Comparison of ENCODE assay signal across 1 cellular context in the genomic region with DNA sequence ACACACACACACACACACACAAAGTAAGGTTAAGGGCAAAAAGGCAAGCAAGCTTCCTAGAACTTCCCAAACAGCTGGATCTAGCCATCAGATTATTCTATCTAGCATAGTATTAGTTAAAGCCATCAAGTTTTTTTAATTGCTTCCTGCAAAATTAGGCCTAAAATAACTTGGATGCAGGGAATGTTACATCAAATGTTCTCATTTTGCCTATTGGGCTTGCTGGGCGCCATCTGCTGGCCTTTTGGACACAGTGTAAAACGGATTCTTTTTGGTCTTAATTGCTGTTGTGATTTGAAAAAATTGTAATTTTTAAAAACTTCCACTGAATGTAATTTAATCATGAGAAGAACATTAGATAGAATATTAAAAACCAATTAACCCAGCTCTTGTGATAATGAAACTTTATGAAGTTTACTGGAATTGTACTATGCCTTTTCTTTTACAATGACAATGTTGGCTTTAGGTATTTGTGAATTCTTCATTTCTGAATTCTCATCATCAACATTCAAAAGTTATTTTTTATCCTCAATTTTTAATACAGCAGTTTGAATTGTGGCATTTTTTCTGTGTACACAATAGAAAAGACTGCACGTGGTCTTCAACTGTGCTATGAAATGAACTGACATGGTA.
TF ChIP-seq lines count a peak whose summit lies in the region.

No MANE protein-coding gene starts in this region.

TF ChIP-seq in GM12878, 131 proteins besides CTCF, POLR2A, EP300 and RAD21 (continued from another document):
- TF ChIP-seq, protein P1, sequence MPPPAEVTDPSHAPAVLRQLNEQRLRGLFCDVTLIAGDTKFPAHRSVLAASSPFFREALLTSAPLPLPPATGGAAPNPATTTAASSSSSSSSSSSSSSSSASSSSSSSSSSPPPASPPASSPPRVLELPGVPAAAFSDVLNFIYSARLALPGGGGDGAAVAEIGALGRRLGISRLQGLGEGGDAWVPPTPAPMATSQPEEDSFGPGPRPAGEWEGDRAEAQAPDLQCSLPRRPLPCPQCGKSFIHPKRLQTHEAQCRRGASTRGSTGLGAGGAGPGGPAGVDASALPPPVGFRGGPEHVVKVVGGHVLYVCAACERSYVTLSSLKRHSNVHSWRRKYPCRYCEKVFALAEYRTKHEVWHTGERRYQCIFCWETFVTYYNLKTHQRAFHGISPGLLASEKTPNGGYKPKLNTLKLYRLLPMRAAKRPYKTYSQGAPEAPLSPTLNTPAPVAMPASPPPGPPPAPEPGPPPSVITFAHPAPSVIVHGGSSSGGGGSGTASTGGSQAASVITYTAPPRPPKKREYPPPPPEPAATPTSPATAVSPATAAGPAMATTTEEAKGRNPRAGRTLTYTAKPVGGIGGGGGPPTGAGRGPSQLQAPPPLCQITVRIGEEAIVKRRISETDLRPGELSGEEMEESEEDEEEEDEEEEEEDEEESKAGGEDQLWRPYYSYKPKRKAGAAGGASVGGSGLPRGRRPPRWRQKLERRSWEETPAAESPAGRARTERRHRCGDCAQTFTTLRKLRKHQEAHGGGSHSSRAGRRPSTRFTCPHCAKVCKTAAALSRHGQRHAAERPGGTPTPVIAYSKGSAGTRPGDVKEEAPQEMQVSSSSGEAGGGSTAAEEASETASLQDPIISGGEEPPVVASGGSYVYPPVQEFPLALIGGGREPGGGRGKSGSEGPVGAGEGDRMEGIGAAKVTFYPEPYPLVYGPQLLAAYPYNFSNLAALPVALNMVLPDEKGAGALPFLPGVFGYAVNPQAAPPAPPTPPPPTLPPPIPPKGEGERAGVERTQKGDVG (CRISPR knock-in tag; IDR thresholded peaks at IDR 0.05) = no peak
- no peak for TF ChIP-seq TCF7 (IDR thresholded peaks at IDR 0.05; ENCODE audit: borderline replicate concordance)
- TF ChIP-seq NR2C2 (IDR thresholded peaks at IDR 0.05; ENCODE audit: borderline replicate concordance, control insufficient read depth, insufficient read length, low read depth) = no peak
- peak; percentile 14; the same call in 1 of the 2 replicates for TF ChIP-seq RB1 (IDR thresholded peaks at IDR 0.05; ENCODE audit: borderline replicate concordance)
- no peak for TF ChIP-seq RBBP5 (conservative IDR thresholded peaks at IDR 0.05)
- TF ChIP-seq, protein P2, sequence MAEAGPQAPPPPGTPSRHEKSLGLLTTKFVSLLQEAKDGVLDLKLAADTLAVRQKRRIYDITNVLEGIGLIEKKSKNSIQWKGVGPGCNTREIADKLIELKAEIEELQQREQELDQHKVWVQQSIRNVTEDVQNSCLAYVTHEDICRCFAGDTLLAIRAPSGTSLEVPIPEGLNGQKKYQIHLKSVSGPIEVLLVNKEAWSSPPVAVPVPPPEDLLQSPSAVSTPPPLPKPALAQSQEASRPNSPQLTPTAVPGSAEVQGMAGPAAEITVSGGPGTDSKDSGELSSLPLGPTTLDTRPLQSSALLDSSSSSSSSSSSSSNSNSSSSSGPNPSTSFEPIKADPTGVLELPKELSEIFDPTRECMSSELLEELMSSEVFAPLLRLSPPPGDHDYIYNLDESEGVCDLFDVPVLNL (IDR thresholded peaks at IDR 0.05; ENCODE audit: low read depth, low read length) = no peak
- TF ChIP-seq, protein P3, sequence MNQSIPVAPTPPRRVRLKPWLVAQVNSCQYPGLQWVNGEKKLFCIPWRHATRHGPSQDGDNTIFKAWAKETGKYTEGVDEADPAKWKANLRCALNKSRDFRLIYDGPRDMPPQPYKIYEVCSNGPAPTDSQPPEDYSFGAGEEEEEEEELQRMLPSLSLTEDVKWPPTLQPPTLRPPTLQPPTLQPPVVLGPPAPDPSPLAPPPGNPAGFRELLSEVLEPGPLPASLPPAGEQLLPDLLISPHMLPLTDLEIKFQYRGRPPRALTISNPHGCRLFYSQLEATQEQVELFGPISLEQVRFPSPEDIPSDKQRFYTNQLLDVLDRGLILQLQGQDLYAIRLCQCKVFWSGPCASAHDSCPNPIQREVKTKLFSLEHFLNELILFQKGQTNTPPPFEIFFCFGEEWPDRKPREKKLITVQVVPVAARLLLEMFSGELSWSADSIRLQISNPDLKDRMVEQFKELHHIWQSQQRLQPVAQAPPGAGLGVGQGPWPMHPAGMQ (IDR thresholded peaks at IDR 0.05; ENCODE audit: borderline replicate concordance) = no peak
- TF ChIP-seq SMC3 (IDR thresholded peaks at IDR 0.05; ENCODE audit: borderline replicate concordance, low read length) = peak; percentile 82; the same call in 1 of the 2 replicates
- 0 out of 2 replicates have a peak, but pooled peaks have one; percentile 13 for TF ChIP-seq YY1 (IDR thresholded peaks at IDR 0.05; ENCODE audit: low read depth, low read length)
